In the genomic region with DNA sequence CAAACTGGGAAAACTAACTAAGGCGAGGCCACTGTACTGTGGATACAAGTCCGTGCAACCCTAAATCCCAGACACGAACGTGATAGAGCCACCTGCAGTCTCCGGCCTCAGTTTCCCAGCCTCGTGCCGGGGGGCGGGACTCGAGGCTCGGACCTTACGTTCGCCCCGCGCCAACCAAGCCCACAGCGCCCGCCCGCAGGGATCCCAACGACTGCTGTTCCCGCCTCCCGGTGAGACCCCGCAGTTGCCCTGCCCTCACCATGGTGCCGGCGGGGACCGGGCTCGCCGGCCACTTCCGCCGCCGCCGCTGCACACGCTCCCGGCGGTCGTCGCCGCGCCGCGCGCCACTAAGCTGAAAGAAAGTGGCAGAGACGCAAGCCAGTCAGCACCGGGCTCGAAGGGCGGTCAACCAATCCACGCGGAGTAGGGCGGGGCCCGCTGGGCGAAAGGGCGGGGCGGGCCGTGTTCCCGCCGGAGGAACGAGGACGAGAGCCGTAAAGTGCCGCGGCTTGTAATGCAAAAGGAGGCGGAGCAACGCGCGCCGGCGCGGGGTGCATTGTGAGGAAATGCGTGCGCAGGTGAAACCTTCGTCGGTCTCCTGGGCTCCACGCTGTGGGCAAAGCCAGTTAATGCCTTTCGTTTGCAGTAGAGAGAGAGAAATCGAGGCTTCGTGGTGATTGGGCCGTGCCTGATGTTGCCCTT, we compare ENCODE assay signal across 1 cellular context.
A peak's percentile ranks its signal among the peaks of the same experiment; 100 is the strongest.
TF ChIP-seq lines count a peak whose summit lies in the region.

LSM4 (minus strand) TSS at position 318 of the 702 bp plus-strand sequence; CDS start at position 262, 56 bp downstream.

TF ChIP-seq in HepG2, 621 proteins besides CTCF, POLR2A, EP300 and RAD21 (continued from another document and continues in another):
- TF ChIP-seq ZBTB49 (CRISPR knock-in tag; IDR thresholded peaks at IDR 0.05; ENCODE audit: borderline replicate concordance): no peak
- TF ChIP-seq ZNF333 (CRISPR knock-in tag; IDR thresholded peaks at IDR 0.05; ENCODE audit: borderline replicate concordance): no peak
- peak; percentile 64 for TF ChIP-seq MEIS2 (CRISPR knock-in tag; IDR thresholded peaks at IDR 0.05)
- TF ChIP-seq, protein P1, sequence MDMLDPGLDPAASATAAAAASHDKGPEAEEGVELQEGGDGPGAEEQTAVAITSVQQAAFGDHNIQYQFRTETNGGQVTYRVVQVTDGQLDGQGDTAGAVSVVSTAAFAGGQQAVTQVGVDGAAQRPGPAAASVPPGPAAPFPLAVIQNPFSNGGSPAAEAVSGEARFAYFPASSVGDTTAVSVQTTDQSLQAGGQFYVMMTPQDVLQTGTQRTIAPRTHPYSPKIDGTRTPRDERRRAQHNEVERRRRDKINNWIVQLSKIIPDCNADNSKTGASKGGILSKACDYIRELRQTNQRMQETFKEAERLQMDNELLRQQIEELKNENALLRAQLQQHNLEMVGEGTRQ (IDR thresholded peaks at IDR 0.05; ENCODE audit: low read depth, low read length): no peak
- TF ChIP-seq, protein P1 (CRISPR knock-in tag; IDR thresholded peaks at IDR 0.05; ENCODE audit: borderline replicate concordance): no peak
- TF ChIP-seq ZNF335 (CRISPR knock-in tag; IDR thresholded peaks at IDR 0.05): no peak; the same call in 1 of the 2 replicates
- no peak for TF ChIP-seq HNRNPH1 (optimal IDR thresholded peaks at IDR 0.05; ENCODE audit: low read depth, low read length)
- TF ChIP-seq ZNF83 (CRISPR knock-in tag; IDR thresholded peaks at IDR 0.05; ENCODE audit: borderline replicate concordance): peak; percentile 32; the same call in 1 of the 2 replicates
- peak; percentile 52 for TF ChIP-seq SRSF1 (optimal IDR thresholded peaks at IDR 0.05; ENCODE audit: low read depth, low read length)
- no peak for TF ChIP-seq ZNF10 (CRISPR knock-in tag; IDR thresholded peaks at IDR 0.05; ENCODE audit: borderline replicate concordance, low read depth)
- no peak for TF ChIP-seq RAD51 (IDR thresholded peaks at IDR 0.05; ENCODE audit: borderline replicate concordance)
- TF ChIP-seq SCMH1 (CRISPR knock-in tag; IDR thresholded peaks at IDR 0.05; ENCODE audit: borderline replicate concordance): no peak
- no peak for TF ChIP-seq U2AF2 (IDR thresholded peaks at IDR 0.05; ENCODE audit: low read depth, low read length)
- peak; percentile 64; the same call in 1 of the 2 replicates for TF ChIP-seq ZHX1 (CRISPR knock-in tag; IDR thresholded peaks at IDR 0.05; ENCODE audit: low read depth)
- no peak for TF ChIP-seq ZNF225 (CRISPR knock-in tag; IDR thresholded peaks at IDR 0.05)
- no peak for TF ChIP-seq PITX1 (CRISPR knock-in tag; IDR thresholded peaks at IDR 0.05)
- TF ChIP-seq HDAC1 (CRISPR knock-in tag; IDR thresholded peaks at IDR 0.05): peak; percentile 74
- peak in 1 of 2 experiments; percentile 37; a peak in 1 of 4 replicates for TF ChIP-seq KLF16 (CRISPR knock-in tag; IDR thresholded peaks at IDR 0.05)
- TF ChIP-seq MED13 (CRISPR knock-in tag; IDR thresholded peaks at IDR 0.05): peak; percentile 27
- peak; percentile 49; the same call in 1 of the 2 replicates for TF ChIP-seq FOSL2 (CRISPR knock-in tag; IDR thresholded peaks at IDR 0.05)
- TF ChIP-seq, protein P2, sequence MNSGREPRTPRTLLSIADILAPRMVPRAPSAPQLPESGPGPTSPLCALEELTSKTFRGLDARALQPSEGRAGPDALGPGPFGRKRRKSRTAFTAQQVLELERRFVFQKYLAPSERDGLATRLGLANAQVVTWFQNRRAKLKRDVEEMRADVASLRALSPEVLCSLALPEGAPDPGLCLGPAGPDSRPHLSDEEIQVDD (CRISPR knock-in tag; IDR thresholded peaks at IDR 0.05; ENCODE audit: borderline replicate concordance): no peak
- no peak for TF ChIP-seq IKZF4 (CRISPR knock-in tag; IDR thresholded peaks at IDR 0.05; ENCODE audit: borderline replicate concordance, low read depth, not compliant biosample characterization)
- TF ChIP-seq ZNF772 (CRISPR knock-in tag; IDR thresholded peaks at IDR 0.05): peak; percentile 47; the same call in 1 of the 2 replicates
- no peak for TF ChIP-seq MBNL3 (CRISPR knock-in tag; conservative IDR thresholded peaks at IDR 0.05)
- TF ChIP-seq ERF (CRISPR knock-in tag; IDR thresholded peaks at IDR 0.05): peak; percentile 63; the same call in 1 of the 2 replicates
- TF ChIP-seq ETS1 (CRISPR knock-in tag; IDR thresholded peaks at IDR 0.05): peak; percentile 84; the same call in 1 of the 2 replicates
- TF ChIP-seq, protein P3, sequence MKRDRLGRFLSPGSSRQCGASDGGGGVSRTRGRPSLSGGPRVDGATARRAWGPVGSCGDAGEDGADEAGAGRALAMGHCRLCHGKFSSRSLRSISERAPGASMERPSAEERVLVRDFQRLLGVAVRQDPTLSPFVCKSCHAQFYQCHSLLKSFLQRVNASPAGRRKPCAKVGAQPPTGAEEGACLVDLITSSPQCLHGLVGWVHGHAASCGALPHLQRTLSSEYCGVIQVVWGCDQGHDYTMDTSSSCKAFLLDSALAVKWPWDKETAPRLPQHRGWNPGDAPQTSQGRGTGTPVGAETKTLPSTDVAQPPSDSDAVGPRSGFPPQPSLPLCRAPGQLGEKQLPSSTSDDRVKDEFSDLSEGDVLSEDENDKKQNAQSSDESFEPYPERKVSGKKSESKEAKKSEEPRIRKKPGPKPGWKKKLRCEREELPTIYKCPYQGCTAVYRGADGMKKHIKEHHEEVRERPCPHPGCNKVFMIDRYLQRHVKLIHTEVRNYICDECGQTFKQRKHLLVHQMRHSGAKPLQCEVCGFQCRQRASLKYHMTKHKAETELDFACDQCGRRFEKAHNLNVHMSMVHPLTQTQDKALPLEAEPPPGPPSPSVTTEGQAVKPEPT (CRISPR knock-in tag; IDR thresholded peaks at IDR 0.05; ENCODE audit: low read depth): no peak
- TF ChIP-seq HMGXB3 (CRISPR knock-in tag; IDR thresholded peaks at IDR 0.05; ENCODE audit: borderline replicate concordance): peak; percentile 67; the same call in 1 of the 2 replicates
- no peak for TF ChIP-seq CBX2 (IDR thresholded peaks at IDR 0.05; ENCODE audit: low read depth, low read length)
- TF ChIP-seq CBX2 (CRISPR knock-in tag; IDR thresholded peaks at IDR 0.05; ENCODE audit: low read depth): no peak
- no peak for TF ChIP-seq ZKSCAN8 (CRISPR knock-in tag; IDR thresholded peaks at IDR 0.05; ENCODE audit: borderline replicate concordance)
- no peak for TF ChIP-seq FIP1L1 (IDR thresholded peaks at IDR 0.05; ENCODE audit: borderline replicate concordance, insufficient read depth, low read depth, low read length)
- peak; percentile 78 for TF ChIP-seq ARNTL (CRISPR knock-in tag; IDR thresholded peaks at IDR 0.05)
- 0 out of 2 replicates have a peak, but pooled peaks have one; percentile 9 for TF ChIP-seq MIXL1 (CRISPR knock-in tag; IDR thresholded peaks at IDR 0.05)
- peak; percentile 88 for TF ChIP-seq ZNF563 (CRISPR knock-in tag; IDR thresholded peaks at IDR 0.05)
- TF ChIP-seq PAWR (CRISPR knock-in tag; IDR thresholded peaks at IDR 0.05; ENCODE audit: borderline replicate concordance): no peak
- TF ChIP-seq ZNF850 (CRISPR knock-in tag; conservative IDR thresholded peaks at IDR 0.05): peak; percentile 40; the same call in 1 of the 2 replicates
- peak; percentile 12; the same call in 1 of the 2 replicates for TF ChIP-seq CBX5 (CRISPR knock-in tag; IDR thresholded peaks at IDR 0.05; ENCODE audit: borderline replicate concordance)
- no peak for TF ChIP-seq ZNF512 (CRISPR knock-in tag; IDR thresholded peaks at IDR 0.05)
- TF ChIP-seq HNRNPK (IDR thresholded peaks at IDR 0.05; ENCODE audit: low read depth, low read length, poor library complexity, severe bottlenecking): no peak
- TF ChIP-seq SYNCRIP (IDR thresholded peaks at IDR 0.05; ENCODE audit: insufficient read depth, low read depth, low read length): no peak
- TF ChIP-seq ISX (CRISPR knock-in tag; conservative IDR thresholded peaks at IDR 0.05): 0 out of 2 replicates have a peak, but pooled peaks have one; percentile 2
- TF ChIP-seq HES4 (CRISPR knock-in tag; IDR thresholded peaks at IDR 0.05; ENCODE audit: borderline replicate concordance): peak; percentile 89; the same call in 1 of the 2 replicates
- TF ChIP-seq PHF21A (CRISPR knock-in tag; IDR thresholded peaks at IDR 0.05): peak; percentile 70
- peak; percentile 71 for TF ChIP-seq MED1 (CRISPR knock-in tag; IDR thresholded peaks at IDR 0.05)
